In genomic region chr20:32517914-32518592, GRCh38 we compare ENCODE assay signal across 1 cellular context.
TF ChIP-seq lines count a peak whose summit lies in the region.

No MANE protein-coding gene starts in this region.

TF ChIP-seq in SK-N-SH, 30 proteins besides CTCF, POLR2A, EP300 and RAD21 (continued from another document):
- TF ChIP-seq ZBTB33 (IDR thresholded peaks at IDR 0.05; ENCODE audit: borderline replicate concordance, low read depth) (no peak), PBX3 (IDR thresholded peaks at IDR 0.05) (no peak), GABPA (IDR thresholded peaks at IDR 0.05; ENCODE audit: low read depth) (no peak), RFX5 (IDR thresholded peaks at IDR 0.05; ENCODE audit: low read length) (no peak), IRF3 (IDR thresholded peaks at IDR 0.05; ENCODE audit: low read depth, low read length) (no peak), SMC3 (IDR thresholded peaks at IDR 0.05; ENCODE audit: low read depth, low read length) (no peak), POLR2AphosphoS5 (IDR thresholded peaks at IDR 0.05; ENCODE audit: low read depth, low read length) (no peak), TCF12 (IDR thresholded peaks at IDR 0.05) (no peak), USF2 (IDR thresholded peaks at IDR 0.05; ENCODE audit: borderline replicate concordance, low read depth, low read length) (no peak), TAF1 (IDR thresholded peaks at IDR 0.05; ENCODE audit: borderline replicate concordance, low read depth, low read length) (no peak), YY1 (IDR thresholded peaks at IDR 0.05; ENCODE audit: low read depth) (no peak), REST (IDR thresholded peaks at IDR 0.05; ENCODE audit: low read depth, low read length) (no peak), NRF1 (IDR thresholded peaks at IDR 0.05; ENCODE audit: low read depth, low read length) (no peak)
TF ChIP-seq in SK-N-SH: peak in this region for 0.
